Comparison of ENCODE assay signal across 15 cellular contexts in genomic region chr10:13977861-13978843, GRCh38.
DNase-seq lines count a peak whose midpoint lies in the region; ATAC-seq and TF ChIP-seq lines count a peak whose summit lies in the region.
"Had no signal": no experiment of that assay in that cellular context is flagged by ENCODE, and none has a peak within 500 bp of the region (broad histone marks: within the 10 kb centered on the region; RNA-seq: fewer than 3 reads in every experiment).

No MANE protein-coding gene starts in this region.

- no peaks in the 10 kb centered on the region for H3K36me3 ChIP-seq in sigmoid colon
- H3K36me3 ChIP-seq: BLaER1, ovary, upper lobe of left lung, WERI-Rb-1 had no signal

- H3K36me3 Mint-ChIP-seq in chondrocyte (ENCODE audit: low read depth): peaks cover 12% of the 10 kb centered on the region
- H3K36me3 Mint-ChIP-seq in nephron (ENCODE audit: low read depth): peaks cover 11% of the 10 kb centered on the region
- H3K36me3 Mint-ChIP-seq: activated CD8-positive, alpha-beta memory T cell treated with anti-CD3 and anti-CD28 coated beads, Interleukin-2, amount 10 ng/mL, durations not matched to agents 7 days and 5 days; activated naive CD4-positive, alpha-beta T cell treated with anti-CD3 and anti-CD28 coated beads, Interleukin-2, amount 10 ng/mL, durations not matched to agents 7 days and 5 days had no signal

- no peak overlapping the region for H3K4me3 ChIP-seq in sigmoid colon
- H3K4me3 ChIP-seq: BLaER1, ovary, upper lobe of left lung had no signal

- no peak for TF ChIP-seq CTCF in AG09319 (IDR thresholded peaks at IDR 0.05; ENCODE audit: low read depth, low read length)
- no peak for TF ChIP-seq CTCF in chondrocyte (IDR thresholded peaks at IDR 0.05)
- TF ChIP-seq CTCF in nephron (IDR thresholded peaks at IDR 0.05; ENCODE audit: unreplicated experiment in 3 of 3): no peak
- TF ChIP-seq CTCF in sigmoid colon (IDR thresholded peaks at IDR 0.05): no peak

- no peak overlapping the region for H3K4me3 Mint-ChIP-seq in chondrocyte (ENCODE audit: unreplicated experiment)
- H3K4me3 Mint-ChIP-seq in nephron: no peak overlapping the region
- H3K4me3 Mint-ChIP-seq: activated CD8-positive, alpha-beta memory T cell treated with anti-CD3 and anti-CD28 coated beads, Interleukin-2, amount 10 ng/mL, durations not matched to agents 7 days and 5 days; activated naive CD4-positive, alpha-beta T cell treated with anti-CD3 and anti-CD28 coated beads, Interleukin-2, amount 10 ng/mL, durations not matched to agents 7 days and 5 days had no signal

- peaks cover 18% of the 10 kb centered on the region for H3K4me1 Mint-ChIP-seq in chondrocyte (ENCODE audit: low read depth)
- H3K4me1 Mint-ChIP-seq in nephron: peaks cover 50% of the 10 kb centered on the region
- H3K4me1 Mint-ChIP-seq: activated CD8-positive, alpha-beta memory T cell treated with anti-CD3 and anti-CD28 coated beads, Interleukin-2, amount 10 ng/mL, durations not matched to agents 7 days and 5 days; activated naive CD4-positive, alpha-beta T cell treated with anti-CD3 and anti-CD28 coated beads, Interleukin-2, amount 10 ng/mL, durations not matched to agents 7 days and 5 days had no signal

- H3K9me3 Mint-ChIP-seq in chondrocyte (ENCODE audit: low read depth) (peaks cover 4% of the 10 kb centered on the region), nephron (no peaks in the 10 kb centered on the region)
- H3K9me3 Mint-ChIP-seq: activated naive CD4-positive, alpha-beta T cell treated with anti-CD3 and anti-CD28 coated beads, Interleukin-2, amount 10 ng/mL, durations not matched to agents 7 days and 5 days had no signal

- no peaks in the 10 kb centered on the region for H3K9me3 ChIP-seq in sigmoid colon
- H3K9me3 ChIP-seq: BLaER1, ovary, upper lobe of left lung had no signal

- DNase-seq in AG09319 (ENCODE audit: extremely low read depth, low read depth): peak; percentile 91
- DNase-seq in LHCN-M2 (ENCODE audit: low read depth): peak; percentile 91
- DNase-seq in chondrocyte (ENCODE audit: low spot score): no peak
- no peak for DNase-seq in DMS114 treated with DMSO at 0.1 percent for 48 hours (lab: John Stamatoyannopoulos, UW; ENCODE audit: unreplicated experiment)
- no peak for DNase-seq in sigmoid colon
- DNase-seq: activated CD8-positive, alpha-beta memory T cell treated with anti-CD3 and anti-CD28 coated beads, Interleukin-2, amount 10 ng/mL, durations not matched to agents 7 days and 5 days; activated naive CD4-positive, alpha-beta T cell treated with anti-CD3 and anti-CD28 coated beads, Interleukin-2, amount 10 ng/mL, durations not matched to agents 7 days and 5 days; H7; ovary; upper lobe of left lung; WERI-Rb-1 had no signal

- intact Hi-C loops in sigmoid colon (cut with DNase I): no loop called here

- H3K27ac ChIP-seq in sigmoid colon: peak overlapping the region in 1 of 4 donors; percentile 68
- H3K27ac ChIP-seq: BLaER1, ovary, WERI-Rb-1 had no signal

- TF ChIP-seq POLR2A in sigmoid colon (IDR thresholded peaks at IDR 0.05): no peak

- H3K27me3 Mint-ChIP-seq in chondrocyte (ENCODE audit: low read depth) (no peaks in the 10 kb centered on the region), nephron (ENCODE audit: low read depth) (no peaks in the 10 kb centered on the region)
- H3K27me3 Mint-ChIP-seq: activated CD8-positive, alpha-beta memory T cell treated with anti-CD3 and anti-CD28 coated beads, Interleukin-2, amount 10 ng/mL, durations not matched to agents 7 days and 5 days; activated naive CD4-positive, alpha-beta T cell treated with anti-CD3 and anti-CD28 coated beads, Interleukin-2, amount 10 ng/mL, durations not matched to agents 7 days and 5 days had no signal

- 73 to 74% methylated on average over 6 of the region's 6 CpGs for WGBS in sigmoid colon, 2 donors

- TF ChIP-seq EP300 in sigmoid colon (IDR thresholded peaks at IDR 0.05): no peak

- no peaks in the 10 kb centered on the region for H3K27me3 ChIP-seq in sigmoid colon
- H3K27me3 ChIP-seq: BLaER1, ovary, upper lobe of left lung had no signal

- H3K27ac Mint-ChIP-seq in chondrocyte (ENCODE audit: unreplicated experiment) (peak overlapping the region; percentile 85), nephron (peak overlapping the region; percentile 15 to 76 (median 15))
- H3K27ac Mint-ChIP-seq: activated CD8-positive, alpha-beta memory T cell treated with anti-CD3 and anti-CD28 coated beads, Interleukin-2, amount 10 ng/mL, durations not matched to agents 7 days and 5 days; activated naive CD4-positive, alpha-beta T cell treated with anti-CD3 and anti-CD28 coated beads, Interleukin-2, amount 10 ng/mL, durations not matched to agents 7 days and 5 days had no signal

- ATAC-seq in GM21526 (IDR thresholded peaks at IDR 0.05; ENCODE audit: low FRiP score, unreplicated experiment) (no peak), GM18517 (IDR thresholded peaks at IDR 0.05; ENCODE audit: unreplicated experiment) (no peak)
- ATAC-seq: activated CD8-positive, alpha-beta memory T cell treated with anti-CD3 and anti-CD28 coated beads, Interleukin-2, amount 10 ng/mL, durations not matched to agents 7 days and 5 days had no signal

- H3K4me1 ChIP-seq in sigmoid colon: peaks cover 0 to 11% (median 0%) of the 10 kb centered on the region in 4 donors
- H3K4me1 ChIP-seq: BLaER1 had no signal

Comparison
In these comparisons a context has a peak if more than half of its experiments do, and no peak if none do; other contexts are left out.
1. DNase-seq: peak in AG09319 (single experiment) and LHCN-M2 (single experiment); none in chondrocyte (single experiment), DMS114 treated with DMSO at 0.1 percent for 48 hours (single experiment) and sigmoid colon (single experiment).